Comparison of ENCODE assay signal across 20 cellular contexts in genomic region chr9:107894572-107895261, GRCh38.
DNase-seq lines count a peak whose midpoint lies in the region; ATAC-seq and TF ChIP-seq lines count a peak whose summit lies in the region.
"Had no signal": no experiment of that assay in that cellular context is flagged by ENCODE, and none has a peak within 500 bp of the region (broad histone marks: within the 10 kb centered on the region; RNA-seq: fewer than 3 reads in every experiment).

No MANE protein-coding gene starts in this region.

- H3K27me3 ChIP-seq in right atrium auricular region: no peaks in the 10 kb centered on the region
- no peaks in the 10 kb centered on the region for H3K27me3 ChIP-seq in fibroblast of lung (ENCODE audit: control insufficient read depth, insufficient read depth, low read length)
- H3K27me3 ChIP-seq in muscle layer of colon (ENCODE audit: control insufficient read depth in 1 of 2, insufficient read depth in 2 of 2, low read length in 2 of 2): no peaks in the 10 kb centered on the region
- H3K27me3 ChIP-seq: upper lobe of right lung had no signal

- TF ChIP-seq CTCF in right atrium auricular region (IDR thresholded peaks at IDR 0.05) (no peak), fibroblast of lung (conservative IDR thresholded peaks at IDR 0.05 in 1 of 2, IDR thresholded peaks at IDR 0.05 in 1 of 2; ENCODE audit: low read depth in 1 of 2, low read length in 2 of 2) (no peak)

- no peaks in the 10 kb centered on the region for H3K4me1 Mint-ChIP-seq in activated naive CD4-positive, alpha-beta T cell treated with anti-CD3 and anti-CD28 coated beads, Interleukin-2, amount 10 ng/mL, durations not matched to agents 7 days and 5 days
- H3K4me1 Mint-ChIP-seq: activated B cell treated with CpG ODN at 0.5 μM for 24 hours had no signal

- H3K27ac Mint-ChIP-seq in activated naive CD4-positive, alpha-beta T cell treated with anti-CD3 and anti-CD28 coated beads, Interleukin-2, amount 10 ng/mL, durations not matched to agents 7 days and 5 days: no peak overlapping the region
- H3K27ac Mint-ChIP-seq: activated B cell treated with CpG ODN at 0.5 μM for 24 hours; stimulated activated naive B cell treated with anti-CD40 and anti-IgM and Interleukin-4, amounts not matched to agents 10 μg/mL and 1 μg/mL and 100 μg/mL, for 72 hours had no signal

- no peaks in the 10 kb centered on the region for H3K36me3 Mint-ChIP-seq in activated naive CD4-positive, alpha-beta T cell treated with anti-CD3 and anti-CD28 coated beads, Interleukin-2, amount 10 ng/mL, durations not matched to agents 7 days and 5 days
- H3K36me3 Mint-ChIP-seq: stimulated activated naive B cell treated with anti-CD40 and anti-IgM and Interleukin-4, amounts not matched to agents 10 μg/mL and 1 μg/mL and 100 μg/mL, for 72 hours had no signal

- no peaks in the 10 kb centered on the region for H3K36me3 ChIP-seq in right atrium auricular region
- no peaks in the 10 kb centered on the region for H3K36me3 ChIP-seq in fibroblast of lung (ENCODE audit: control insufficient read depth, insufficient read depth, low read length)
- no peaks in the 10 kb centered on the region for H3K36me3 ChIP-seq in muscle layer of colon (ENCODE audit: insufficient read depth, low read length)
- H3K36me3 ChIP-seq: upper lobe of right lung had no signal

- no peak overlapping the region for H3K4me3 ChIP-seq in right atrium auricular region
- H3K4me3 ChIP-seq in fibroblast of lung (replicated peaks in 1 of 4; ENCODE audit: control extremely low read depth in 1 of 4, insufficient read depth in 1 of 4, low read depth in 3 of 4, low read length in 4 of 4): no peak overlapping the region
- peak overlapping the region in 1 of 2 donors; percentile 1 for H3K4me3 ChIP-seq in muscle layer of colon (ENCODE audit: low read depth in 1 of 2, low read length in 2 of 2)
- H3K4me3 ChIP-seq: GM12878, GM23248, upper lobe of right lung had no signal

- H2AFZ ChIP-seq in fibroblast of lung (ENCODE audit: low read length): peak overlapping the region; percentile 4

- no peak for DNase-seq in Right ventricle myocardium superior
- no peak for DNase-seq in right atrium auricular region (ENCODE audit: low spot score)
- peak in 1 of 2 donors; percentile 97 for DNase-seq in fibroblast of lung (ENCODE audit: low read depth in 2 of 2)
- DNase-seq in activated naive CD4-positive, alpha-beta T cell treated with anti-CD3 and anti-CD28 coated beads, Interleukin-2, amount 10 ng/mL, durations not matched to agents 7 days and 5 days: no peak
- DNase-seq in NCI-H1930 (lab: John Stamatoyannopoulos, UW): no peak
- DNase-seq in activated CD8-positive, alpha-beta memory T cell treated with anti-CD3 and anti-CD28 coated beads, Interleukin-2, amount 50 U/mL, for 4 hours: no peak
- DNase-seq: activated B cell treated with CpG ODN at 0.5 μM for 24 hours; activated effector memory CD4-positive, alpha-beta T cell treated with anti-CD3 and anti-CD28 coated beads, Interleukin-2, amount 50 U/mL, for 16 hours; aorta; kidney; occipital lobe; SIG-M5; stimulated activated naive B cell treated with anti-CD40 and anti-IgM and Interleukin-4, amounts not matched to agents 10 μg/mL and 1 μg/mL and 100 μg/mL, for 72 hours; T-helper 2 cell; upper lobe of right lung had no signal

- intact Hi-C loops in Right ventricle myocardium superior (cut with DNase I): no loop called here

- CTCF ChIA-PET in activated naive CD4-positive, alpha-beta T cell treated with anti-CD3 and anti-CD28 coated beads, Interleukin-2, amount 10 ng/mL, durations not matched to agents 7 days and 5 days (lab: Charles Lee): no interaction called here

- H3K4me2 ChIP-seq in fibroblast of lung (ENCODE audit: extremely low read depth, insufficient read depth, low read length): no peak overlapping the region

- no peaks in the 10 kb centered on the region for H3K79me2 ChIP-seq in fibroblast of lung (ENCODE audit: control insufficient read depth, insufficient read depth, low read length)

- H3K9ac ChIP-seq in fibroblast of lung (ENCODE audit: insufficient read depth, low read length) (no peak overlapping the region), muscle layer of colon (ENCODE audit: low read length) (no peak overlapping the region)
- H3K9ac ChIP-seq: GM23248 had no signal

- H3K27me3 Mint-ChIP-seq in activated naive CD4-positive, alpha-beta T cell treated with anti-CD3 and anti-CD28 coated beads, Interleukin-2, amount 10 ng/mL, durations not matched to agents 7 days and 5 days: no peaks in the 10 kb centered on the region

- ATAC-seq in Right ventricle myocardium superior (ENCODE audit: poor library complexity) (peak; percentile 59), GM18909 (IDR thresholded peaks at IDR 0.05; ENCODE audit: poor library complexity, unreplicated experiment) (no peak)
- ATAC-seq: GM12878; stimulated activated naive B cell treated with anti-CD40 and anti-IgM and Interleukin-4, amounts not matched to agents 10 μg/mL and 1 μg/mL and 100 μg/mL, for 72 hours; upper lobe of right lung had no signal

- no peak overlapping the region for H3K4me3 Mint-ChIP-seq in activated naive CD4-positive, alpha-beta T cell treated with anti-CD3 and anti-CD28 coated beads, Interleukin-2, amount 10 ng/mL, durations not matched to agents 7 days and 5 days
- H3K4me3 Mint-ChIP-seq: activated B cell treated with CpG ODN at 0.5 μM for 24 hours; stimulated activated naive B cell treated with anti-CD40 and anti-IgM and Interleukin-4, amounts not matched to agents 10 μg/mL and 1 μg/mL and 100 μg/mL, for 72 hours had no signal

- H3K4me1 ChIP-seq in right atrium auricular region (no peaks in the 10 kb centered on the region), fibroblast of lung (ENCODE audit: control insufficient read depth, extremely low read depth, insufficient read depth, low read length) (no peaks in the 10 kb centered on the region), muscle layer of colon (ENCODE audit: insufficient read depth, low read length) (peaks cover 25% of the 10 kb centered on the region)
- H3K4me1 ChIP-seq: upper lobe of right lung had no signal

- H3K9me3 ChIP-seq in right atrium auricular region (no peaks in the 10 kb centered on the region), fibroblast of lung (ENCODE audit: control insufficient read depth, insufficient read depth, low read depth, low read length) (no peaks in the 10 kb centered on the region), muscle layer of colon (ENCODE audit: low read length) (no peaks in the 10 kb centered on the region)
- H3K9me3 ChIP-seq: upper lobe of right lung had no signal

- no peak overlapping the region for H3K27ac ChIP-seq in right atrium auricular region
- peak overlapping the region; percentile 29 for H3K27ac ChIP-seq in fibroblast of lung (ENCODE audit: insufficient read depth, low read length)
- peak overlapping the region; percentile 1 for H3K27ac ChIP-seq in muscle layer of colon (ENCODE audit: low read depth, low read length)
- H3K27ac ChIP-seq: epithelial cell of prostate, upper lobe of right lung had no signal

- H4K20me1 ChIP-seq in fibroblast of lung (ENCODE audit: control insufficient read depth, extremely low read depth, insufficient read depth, low read length): no peaks in the 10 kb centered on the region

- peaks cover 9% of the 10 kb centered on the region for H3K9me3 Mint-ChIP-seq in activated naive CD4-positive, alpha-beta T cell treated with anti-CD3 and anti-CD28 coated beads, Interleukin-2, amount 10 ng/mL, durations not matched to agents 7 days and 5 days

Comparison
In these comparisons a context has a peak if more than half of its experiments do, and no peak if none do; other contexts are left out.
1. H3K27ac ChIP-seq: peak in fibroblast of lung (single experiment) and muscle layer of colon (single experiment); none in right atrium auricular region (0 of 2).